1 cellular context compared by ENCODE assay signal in genomic region chr14:93892923-93893549, GRCh38.
A peak's percentile ranks its signal among the peaks of the same experiment; 100 is the strongest.
TF ChIP-seq lines count a peak whose summit lies in the region.

No MANE protein-coding gene starts in this region.

TF ChIP-seq in HepG2, 621 proteins besides CTCF, POLR2A, EP300 and RAD21 (continued from another document):
- 0 out of 2 replicates have a peak, but pooled peaks have one; percentile 9 for TF ChIP-seq ZNF687 (CRISPR knock-in tag; IDR thresholded peaks at IDR 0.05)
- peak; percentile 29; the same call in 1 of the 2 replicates for TF ChIP-seq ZFY (CRISPR knock-in tag; IDR thresholded peaks at IDR 0.05)
- TF ChIP-seq XRCC5 (optimal IDR thresholded peaks at IDR 0.05; ENCODE audit: low read length): peak; percentile 76
- no peak for TF ChIP-seq FOXA3 (CRISPR knock-in tag; IDR thresholded peaks at IDR 0.05)
- TF ChIP-seq ZNF770 (CRISPR knock-in tag; IDR thresholded peaks at IDR 0.05): 0 out of 2 replicates have a peak, but pooled peaks have one; percentile 11
- TF ChIP-seq HMGXB4 (CRISPR knock-in tag; IDR thresholded peaks at IDR 0.05; ENCODE audit: borderline replicate concordance in 1 of 2, low read depth in 1 of 2): peak in 1 of 2 experiments; percentile 29; a peak in 1 of 4 replicates
- TF ChIP-seq SALL1 (CRISPR knock-in tag; IDR thresholded peaks at IDR 0.05): peak; percentile 31; the same call in 1 of the 2 replicates
